8 cellular contexts compared by ENCODE assay signal in the genomic region with DNA sequence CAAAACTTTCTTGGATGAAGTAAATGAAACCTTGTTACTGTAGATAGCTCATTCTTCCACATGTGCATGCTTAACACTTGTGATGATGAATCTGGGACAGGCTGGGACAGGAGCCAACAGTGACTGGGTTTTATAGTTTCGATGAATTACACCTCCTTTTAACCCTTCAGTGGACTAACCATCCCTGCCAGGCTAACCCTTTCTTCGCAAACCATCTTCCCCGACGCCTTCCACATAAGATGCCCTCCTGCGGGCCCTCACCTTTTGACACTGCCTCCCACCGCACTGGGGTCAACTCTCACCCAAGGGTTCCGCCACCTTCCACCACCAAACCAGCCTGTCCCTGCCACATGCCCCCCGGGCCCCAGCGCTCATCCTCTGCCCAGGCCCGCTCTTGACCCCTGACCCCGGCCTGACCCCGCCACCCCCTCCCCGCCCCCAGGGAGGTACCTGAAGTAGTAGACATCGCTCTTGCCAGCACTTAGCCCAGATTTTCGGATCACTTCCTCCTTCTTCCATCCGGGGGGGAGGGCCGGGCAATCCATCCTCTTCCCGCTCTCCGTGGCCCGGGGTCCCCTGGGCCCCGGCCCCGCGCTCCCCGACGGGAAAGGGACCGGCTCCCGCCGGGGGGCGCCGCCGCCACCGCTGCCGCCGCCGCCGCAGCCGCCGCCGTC. TPM values are rescaled to one million over a fixed set of nuclear protein-coding genes. Genes with fewer than 3 reads are reported as not detected.
DNase-seq lines count a peak whose midpoint lies in the region; ATAC-seq and TF ChIP-seq lines count a peak whose summit lies in the region.

No MANE protein-coding gene starts in this region.

- TF ChIP-seq CTCF in 22Rv1 (IDR thresholded peaks at IDR 0.05): no peak

- ATAC-seq in GM18519 (IDR thresholded peaks at IDR 0.05; ENCODE audit: low FRiP score, unreplicated experiment) (peak; percentile 2), HG03064 (IDR thresholded peaks at IDR 0.05; ENCODE audit: low read depth, unreplicated experiment) (peak; percentile 24), left lobe of liver (peak; percentile 25)

- peak; percentile 54 for DNase-seq in NCI-H2171 (lab: John Stamatoyannopoulos, UW)
- DNase-seq in activated CD4-positive, CD25-positive, alpha-beta regulatory T cell treated with anti-CD3 and anti-CD28 coated beads, Interleukin-2, amount 50 U/mL, for 72 hours: peak; percentile 65
- DNase-seq in dedifferentiated amniotic fluid mesenchymal stem cell (ENCODE audit: extremely low spot score): peak; percentile 82
- DNase-seq in left lobe of liver (ENCODE audit: low spot score): peak; percentile 64
- DNase-seq in stimulated activated CD4-positive, alpha-beta T cell treated with anti-CD3 and anti-CD28 coated beads, Interleukin-4, amount 100 ng/mL, for 4 hours: peak; percentile 31 to 42

- H3K27ac ChIP-seq in 22Rv1: peak overlapping the region; percentile 76

RNA-seq across cellular contexts. Expression of gene MBD2, which starts 0.8 kb away (rescaled TPM):
- 29.1 TPM for total RNA-seq in left lobe of liver

RNA-seq across cellular contexts. Expression of gene POLI, which starts 45.6 kb away (rescaled TPM):
- total RNA-seq in left lobe of liver: 12.8 TPM

Comparison
In these comparisons a context has a peak if more than half of its experiments do, and no peak if none do; other contexts are left out.
1. Peak in every context shown above with its lines: DNase-seq, ATAC-seq and H3K27ac ChIP-seq.